9 cellular contexts compared by ENCODE assay signal in the genomic region with DNA sequence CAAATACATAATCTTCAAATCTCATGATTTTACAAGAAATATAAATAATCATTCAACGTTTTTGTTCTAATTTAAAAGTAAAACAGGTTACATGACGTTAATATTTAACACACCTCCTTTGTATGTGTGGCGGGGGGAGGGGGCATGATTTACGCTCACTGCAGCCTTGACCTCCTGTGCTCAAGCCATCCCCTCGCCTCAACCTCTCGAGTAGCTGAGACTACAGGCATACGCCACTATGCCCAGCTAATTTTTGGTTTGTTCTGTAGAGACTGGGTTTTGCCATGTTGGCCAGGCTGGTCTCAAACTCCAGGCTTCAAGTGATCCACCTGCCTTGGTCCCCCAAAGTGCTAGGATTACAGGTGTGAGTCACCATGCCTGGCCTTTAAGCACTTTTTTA. TPM values are rescaled to one million over a fixed set of nuclear protein-coding genes. Genes with fewer than 3 reads are reported as not detected.
"Had no signal": no experiment of that assay in that cellular context is flagged by ENCODE, and none has a peak within 500 bp of the region (broad histone marks: within the 10 kb centered on the region; RNA-seq: fewer than 3 reads in every experiment).

No MANE protein-coding gene starts in this region.

- H3K27me3 Mint-ChIP-seq: IgD-negative memory B cell had no signal

- H3K36me3 Mint-ChIP-seq: IgD-negative memory B cell had no signal

- H3K4me3 Mint-ChIP-seq: HFFc6, IgD-negative memory B cell had no signal

- H3K27ac ChIP-seq: HL-60 had no signal

- H3K27ac Mint-ChIP-seq: HFFc6, IgD-negative memory B cell had no signal

- H3K36me3 ChIP-seq: HAP-1 had no signal

- DNase-seq: GOT3, H7, HFFc6, KG1 had no signal

- H3K4me3 ChIP-seq: HAP-1 had no signal

- H3K4me1 Mint-ChIP-seq: IgD-negative memory B cell had no signal

- ATAC-seq: HCT116, HepG2 had no signal

- H3K9me3 Mint-ChIP-seq: HFFc6 had no signal

RNA-seq across cellular contexts. Expression of a gene that starts 7.2 kb away (rescaled TPM):
- total RNA-seq: HepG2 had no signal
- polyA plus RNA-seq: HepG2, IgD-negative memory B cell had no signal
